12 cellular contexts compared by ENCODE assay signal in the genomic region with DNA sequence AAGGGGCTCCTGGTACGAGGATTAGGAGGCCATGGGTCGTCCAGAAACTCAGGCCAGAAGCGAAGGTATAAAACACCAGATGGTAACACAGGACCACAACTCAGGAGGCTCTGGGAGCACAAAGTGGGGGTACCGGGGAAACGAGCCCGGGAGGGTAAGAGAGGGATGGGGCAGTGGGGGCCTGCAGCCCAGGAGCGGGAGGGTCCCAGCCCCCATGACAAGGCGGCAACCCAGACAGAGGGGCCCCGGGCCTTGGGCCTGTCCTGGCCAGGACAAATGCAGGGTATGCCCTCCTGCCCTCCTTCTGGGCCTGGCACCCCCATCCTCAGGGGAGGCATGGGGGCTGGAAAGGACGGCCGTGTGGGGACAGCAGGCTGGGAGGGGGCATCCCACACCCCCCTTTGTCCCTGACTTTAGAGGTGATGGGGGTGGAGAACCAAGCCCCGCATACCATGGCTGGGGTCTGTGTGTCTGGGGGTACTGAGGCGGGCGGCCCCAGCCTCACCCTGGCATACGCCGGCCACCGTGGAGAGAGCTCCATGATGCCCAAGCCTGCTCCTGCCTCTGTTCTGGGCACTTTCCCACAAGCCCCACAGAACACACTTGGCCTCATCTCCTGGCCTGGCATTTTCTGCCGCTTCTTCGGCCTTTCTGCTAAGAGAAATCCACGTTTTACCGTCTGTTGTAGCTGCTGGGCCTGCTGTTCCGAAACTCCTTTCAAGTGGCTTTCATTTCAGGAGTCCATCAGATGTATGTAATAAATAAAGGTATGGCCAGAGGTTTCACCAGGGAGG. TPM values are rescaled to one million over a fixed set of nuclear protein-coding genes. Genes with fewer than 3 reads are reported as not detected.
DNase-seq lines count a peak whose midpoint lies in the region; TF ChIP-seq lines count a peak whose summit lies in the region.
"Had no signal": no experiment of that assay in that cellular context is flagged by ENCODE, and none has a peak within 500 bp of the region (broad histone marks: within the 10 kb centered on the region; RNA-seq: fewer than 3 reads in every experiment).

No MANE protein-coding gene starts in this region.

- no peaks in the 10 kb centered on the region for H3K9me3 Mint-ChIP-seq in osteocyte (ENCODE audit: unreplicated experiment)
- no peaks in the 10 kb centered on the region for H3K9me3 Mint-ChIP-seq in T-helper 2 cell treated with Interferon-gamma antibody and Interleukin-4, amounts not matched to agents 5 μg/mL and 100 μg/mL, for 36 hours

- H3K36me3 ChIP-seq in DOHH2 (ENCODE audit: control insufficient read depth, low read length) (peaks cover 11% of the 10 kb centered on the region), Loucy (ENCODE audit: insufficient read depth, low read length) (no peaks in the 10 kb centered on the region), brain microvascular endothelial cell (replicated peaks) (no peaks in the 10 kb centered on the region), thyroid gland (no peaks in the 10 kb centered on the region)

- H3K27me3 Mint-ChIP-seq in osteocyte (ENCODE audit: unreplicated experiment) = no peaks in the 10 kb centered on the region
- no peaks in the 10 kb centered on the region for H3K27me3 Mint-ChIP-seq in T-helper 2 cell treated with Interferon-gamma antibody and Interleukin-4, amounts not matched to agents 5 μg/mL and 100 μg/mL, for 36 hours (ENCODE audit: low read depth)

- no peak for DNase-seq in brain microvascular endothelial cell
- peak; percentile 82 for DNase-seq in osteocyte (ENCODE audit: extremely low spot score, unreplicated experiment)
- no peak for DNase-seq in thyroid gland
- no peak for DNase-seq in kidney tubule cell (ENCODE audit: low spot score)
- DNase-seq in T-helper 2 cell treated with Interferon-gamma antibody and Interleukin-4, amounts not matched to agents 5 μg/mL and 100 μg/mL, for 36 hours (ENCODE audit: low spot score) = no peak
- DNase-seq: activated CD4-positive, alpha-beta T cell treated with anti-CD3 and anti-CD28 coated beads, Interleukin-2, amount 50 U/mL, for 1 hour; amygdala; midbrain; NCI-H1092 treated with DMSO at 0.1 percent for 48 hours; NCI-H526 had no signal

- H3K27ac Mint-ChIP-seq in osteocyte (ENCODE audit: unreplicated experiment) = peak overlapping the region; percentile 99
- H3K27ac Mint-ChIP-seq in T-helper 2 cell treated with Interferon-gamma antibody and Interleukin-4, amounts not matched to agents 5 μg/mL and 100 μg/mL, for 36 hours = no peak overlapping the region

- in situ Hi-C loops in brain microvascular endothelial cell (cut with HindIII; ENCODE audit: low pct_ligation_motif_present, low sequenced_read_pairs) = no loop called here

- H3K4me3 ChIP-seq in DOHH2 (ENCODE audit: low read length) = no peak overlapping the region
- no peak overlapping the region for H3K4me3 ChIP-seq in Loucy (ENCODE audit: low read length, poor library complexity, severe bottlenecking)
- H3K4me3 ChIP-seq in brain microvascular endothelial cell (ENCODE audit: low read depth, low read length) = no peak overlapping the region
- H3K4me3 ChIP-seq in thyroid gland (replicated peaks in 1 of 3) = no peak overlapping the region

- 93% methylated on average over 22 of the region's 22 CpGs for WGBS in thyroid gland, 2 donors

- H3K79me2 ChIP-seq in DOHH2 (ENCODE audit: control insufficient read depth, low read length) (peaks cover 17% of the 10 kb centered on the region), Loucy (ENCODE audit: insufficient read depth, low read length) (peaks cover 24% of the 10 kb centered on the region)

- no peak for TF ChIP-seq CTCF in DOHH2 (IDR thresholded peaks at IDR 0.05; ENCODE audit: low read depth, low read length, poor library complexity, severe bottlenecking)
- no peak for TF ChIP-seq CTCF in Loucy (conservative IDR thresholded peaks at IDR 0.05; ENCODE audit: low read length)
- TF ChIP-seq CTCF in brain microvascular endothelial cell (IDR thresholded peaks at IDR 0.05; ENCODE audit: low read depth, low read length, missing control alignments) = no peak
- TF ChIP-seq CTCF in osteocyte (IDR thresholded peaks at IDR 0.05) = no peak
- TF ChIP-seq CTCF in thyroid gland (IDR thresholded peaks at IDR 0.05) = no peak

- H2AFZ ChIP-seq in Loucy (ENCODE audit: low read length) = no peak overlapping the region

- peaks cover 64% of the 10 kb centered on the region for H3K4me1 Mint-ChIP-seq in osteocyte (ENCODE audit: unreplicated experiment)
- H3K4me1 Mint-ChIP-seq in T-helper 2 cell treated with Interferon-gamma antibody and Interleukin-4, amounts not matched to agents 5 μg/mL and 100 μg/mL, for 36 hours (ENCODE audit: low read depth) = peaks cover 38% of the 10 kb centered on the region

- H3K4me2 ChIP-seq in DOHH2 (ENCODE audit: low read length) (no peak overlapping the region), Loucy (ENCODE audit: low read depth, low read length, poor library complexity, severe bottlenecking) (peak overlapping the region; percentile 89)

- intact Hi-C loops in thyroid gland (cut with DNase I) = no loop called here

- no peaks in the 10 kb centered on the region for H4K20me1 ChIP-seq in DOHH2 (ENCODE audit: control insufficient read depth, insufficient read depth, low read depth, low read length)
- no peaks in the 10 kb centered on the region for H4K20me1 ChIP-seq in Loucy (ENCODE audit: insufficient read depth, low read length, poor library complexity, severe bottlenecking)

- peak overlapping the region; percentile 95 for H3K9ac ChIP-seq in Loucy (ENCODE audit: low read depth, low read length, poor library complexity, severe bottlenecking)

- H3K9me2 ChIP-seq in DOHH2 (replicated peaks; ENCODE audit: control insufficient read depth, low read length) (no peaks in the 10 kb centered on the region), Loucy (replicated peaks; ENCODE audit: low read depth, low read length) (no peaks in the 10 kb centered on the region)

- TF ChIP-seq POLR2A in thyroid gland (IDR thresholded peaks at IDR 0.05) = no peak

- H3K27me3 ChIP-seq in DOHH2 (ENCODE audit: control insufficient read depth, low read length) (no peaks in the 10 kb centered on the region), Loucy (ENCODE audit: insufficient read depth, low read length, poor library complexity, severe bottlenecking) (no peaks in the 10 kb centered on the region), brain microvascular endothelial cell (replicated peaks) (no peaks in the 10 kb centered on the region), thyroid gland (no peaks in the 10 kb centered on the region)

- H3F3A ChIP-seq in DOHH2 (ENCODE audit: control insufficient read depth, insufficient read depth) (peaks cover 26% of the 10 kb centered on the region), Loucy (ENCODE audit: low read depth) (no peaks in the 10 kb centered on the region)

- peaks cover 3% of the 10 kb centered on the region for H3K36me3 Mint-ChIP-seq in osteocyte (ENCODE audit: unreplicated experiment)
- peaks cover 39% of the 10 kb centered on the region for H3K36me3 Mint-ChIP-seq in T-helper 2 cell treated with Interferon-gamma antibody and Interleukin-4, amounts not matched to agents 5 μg/mL and 100 μg/mL, for 36 hours (ENCODE audit: low read depth)

- peak overlapping the region; percentile 47 for H3K4me3 Mint-ChIP-seq in osteocyte (ENCODE audit: unreplicated experiment)
- no peak overlapping the region for H3K4me3 Mint-ChIP-seq in T-helper 2 cell treated with Interferon-gamma antibody and Interleukin-4, amounts not matched to agents 5 μg/mL and 100 μg/mL, for 36 hours

- H3K4me1 ChIP-seq in DOHH2 (ENCODE audit: control insufficient read depth, low read length) = peaks cover 90% of the 10 kb centered on the region
- H3K4me1 ChIP-seq in Loucy (ENCODE audit: insufficient read depth, low read length, poor library complexity, severe bottlenecking) = peaks cover 42% of the 10 kb centered on the region
- H3K4me1 ChIP-seq in thyroid gland = peaks cover 8 to 12% of the 10 kb centered on the region in 2 donors

- H3K27ac ChIP-seq in DOHH2 (ENCODE audit: low read depth, low read length) = peak overlapping the region; percentile 25
- peak overlapping the region; percentile 69 for H3K27ac ChIP-seq in brain microvascular endothelial cell
- H3K27ac ChIP-seq in thyroid gland = no peak overlapping the region

- H3K9me3 ChIP-seq in DOHH2 (ENCODE audit: control insufficient read depth, insufficient read depth, low read length) = no peaks in the 10 kb centered on the region
- H3K9me3 ChIP-seq in Loucy (ENCODE audit: insufficient read depth, low read depth, low read length) = no peaks in the 10 kb centered on the region
- no peaks in the 10 kb centered on the region for H3K9me3 ChIP-seq in thyroid gland

RNA-seq across cellular contexts. Expression of a gene that starts 46.9 kb away (rescaled TPM):
- total RNA-seq in osteocyte (70.0 and 81.4 TPM in 2 replicates), thyroid gland (10 to 100 TPM; 39.7 to 49.6 (median 45.0) TPM)

Comparison
In these comparisons a context has a peak if more than half of its experiments do, and no peak if none do; other contexts are left out.
1. H3K27ac ChIP-seq: peak in DOHH2 (single experiment) and brain microvascular endothelial cell (single experiment); none in thyroid gland (0 of 3).